9 cellular contexts compared by ENCODE assay signal in genomic region chr11:2156416-2157182, GRCh38. TPM values are rescaled to one million over a fixed set of nuclear protein-coding genes. Genes with fewer than 3 reads are reported as not detected.
A peak's percentile ranks its signal among the peaks of the same experiment; 100 is the strongest.
DNase-seq lines count a peak whose midpoint lies in the region; ATAC-seq and TF ChIP-seq lines count a peak whose summit lies in the region.
"Had no signal": no experiment of that assay in that cellular context is flagged by ENCODE, and none has a peak within 500 bp of the region (broad histone marks: within the 10 kb centered on the region; RNA-seq: fewer than 3 reads in every experiment).

No MANE protein-coding gene starts in this region.

- no peak overlapping the region for H3K4me3 ChIP-seq in BJ (ENCODE audit: low read depth, low read length)
- no peak overlapping the region for H3K4me3 ChIP-seq in SJCRH30

- H4K20me1 ChIP-seq in H9 (ENCODE audit: control insufficient read depth, insufficient read depth, insufficient read length): no peaks in the 10 kb centered on the region

- H3K79me2 ChIP-seq in H9 (ENCODE audit: insufficient read depth, low read length): no peaks in the 10 kb centered on the region

- H2BK15ac ChIP-seq in H9 (ENCODE audit: low read depth, low read length): no peak overlapping the region

- no peak overlapping the region for H3T11ph ChIP-seq in H9 (ENCODE audit: low read length)

- no peak overlapping the region for H3K9ac ChIP-seq in H9 (ENCODE audit: extremely low read depth, insufficient read length, low read length)

- WGBS in H9 (ENCODE audit: extremely low coverage, insufficient read length, low lambda C conversion rate): no CpG with 5 or more reads among the region's 19 CpGs

- H3K4me1 Mint-ChIP-seq in H9 (no peaks in the 10 kb centered on the region; a peak in 1 of 4 replicates), progenitor cell of endocrine pancreas (ENCODE audit: low read depth) (no peaks in the 10 kb centered on the region)
- peaks cover 5% of the 10 kb centered on the region for H3K4me1 Mint-ChIP-seq in activated naive CD8-positive, alpha-beta T cell treated with anti-CD3 and anti-CD28 coated beads for 36 hours

- no peak overlapping the region for H3K4me3 Mint-ChIP-seq in H9
- no peak overlapping the region for H3K4me3 Mint-ChIP-seq in activated naive CD8-positive, alpha-beta T cell treated with anti-CD3 and anti-CD28 coated beads for 36 hours
- H3K4me3 Mint-ChIP-seq in progenitor cell of endocrine pancreas (ENCODE audit: low read depth): no peak overlapping the region

- H3K9me3 ChIP-seq in H9 (ENCODE audit: control insufficient read depth, low read depth, low read length) (no peaks in the 10 kb centered on the region), SJCRH30 (replicated peaks) (no peaks in the 10 kb centered on the region)

- H4K8ac ChIP-seq in H9 (replicated peaks; ENCODE audit: insufficient read length, low read depth, low read length): no peak overlapping the region

- POLR2A ChIA-PET in BJ (lab: Charles Lee): no interaction called here

- H3K4ac ChIP-seq in H9 (ENCODE audit: low read depth, low read length): no peak overlapping the region

- no peak overlapping the region for H4K91ac ChIP-seq in H9 (ENCODE audit: insufficient read length, low read depth, low read length)

- H3K9me3 Mint-ChIP-seq in H9 (no peaks in the 10 kb centered on the region), progenitor cell of endocrine pancreas (ENCODE audit: low read depth) (no peaks in the 10 kb centered on the region)
- H3K9me3 Mint-ChIP-seq in activated naive CD8-positive, alpha-beta T cell treated with anti-CD3 and anti-CD28 coated beads for 36 hours: no peaks in the 10 kb centered on the region

- CTCF ChIA-PET in BJ (lab: Yijun Ruan, JAX): interaction anchor here (0.6 to 21.8 kb wide), 31 partner anchors 10 to 504 kb away, joined by 3 to 1066 read pairs (median 4); partner anchors contain the start of gene SYT8

- no peak overlapping the region for H3K27ac Mint-ChIP-seq in H9
- H3K27ac Mint-ChIP-seq in activated naive CD8-positive, alpha-beta T cell treated with anti-CD3 and anti-CD28 coated beads for 36 hours: no peak overlapping the region
- H3K27ac Mint-ChIP-seq in progenitor cell of endocrine pancreas: no peak overlapping the region

- H3K23ac ChIP-seq in H9 (ENCODE audit: insufficient read length, low read depth, low read length): no peak overlapping the region

- H3K27ac ChIP-seq in H9 (ENCODE audit: insufficient read length, low read depth, low read length) (no peak overlapping the region), SJCRH30 (peak overlapping the region; percentile 24; the same call in 1 of the 2 replicates)

- no peak overlapping the region for H2BK12ac ChIP-seq in H9 (ENCODE audit: insufficient read length, low read depth, low read length)

- H3K4me2 ChIP-seq in H9 (ENCODE audit: insufficient read depth, insufficient read length, low read length): no peak overlapping the region

- no peak overlapping the region for H3K18ac ChIP-seq in H9 (ENCODE audit: insufficient read length, low read depth, low read length)

- H2AK5ac ChIP-seq in H9 (ENCODE audit: insufficient read length, low read length): no peak overlapping the region

- TF ChIP-seq CTCF in BJ (IDR thresholded peaks at IDR 0.05; ENCODE audit: insufficient read depth, low read depth, low read length) (peak; percentile 84), H9 (conservative IDR thresholded peaks at IDR 0.05) (peak; percentile 87), progenitor cell of endocrine pancreas (IDR thresholded peaks at IDR 0.05; ENCODE audit: unreplicated experiment) (peak; percentile 86)

- no peak overlapping the region for H2BK5ac ChIP-seq in H9 (ENCODE audit: insufficient read length, low read length)

- no peak overlapping the region for H3K56ac ChIP-seq in H9 (ENCODE audit: insufficient read length, low read depth, low read length)

- H4K5ac ChIP-seq in H9 (ENCODE audit: insufficient read length, low read depth, low read length): no peak overlapping the region

- H3K36me3 Mint-ChIP-seq in H9 (ENCODE audit: insufficient read depth in 1 of 3, low read depth in 3 of 3) (no peaks in the 10 kb centered on the region), progenitor cell of endocrine pancreas (ENCODE audit: insufficient read depth) (no peaks in the 10 kb centered on the region)
- H3K36me3 Mint-ChIP-seq in activated naive CD8-positive, alpha-beta T cell treated with anti-CD3 and anti-CD28 coated beads for 36 hours: no peaks in the 10 kb centered on the region

- no peak overlapping the region for H2BK120ac ChIP-seq in H9 (ENCODE audit: low read depth, low read length, poor library complexity, severe bottlenecking)

- H3K79me1 ChIP-seq in H9 (ENCODE audit: insufficient read depth, low read depth, low read length, poor library complexity, severe bottlenecking): no peaks in the 10 kb centered on the region

- DNase-seq in BJ (ENCODE audit: low read depth) (no peak), H9 (peak; percentile 81), SJCRH30 (peak; percentile 83 to 90), Right ventricle myocardium inferior (ENCODE audit: missing footprints) (no peak), progenitor cell of endocrine pancreas (ENCODE audit: low spot score, unreplicated experiment) (peak; percentile 88)
- peak; percentile 53 for DNase-seq in activated naive CD8-positive, alpha-beta T cell treated with anti-CD3 and anti-CD28 coated beads for 36 hours

- H3K27me3 ChIP-seq in BJ (ENCODE audit: control insufficient read depth, insufficient read depth, low read length): no peaks in the 10 kb centered on the region; the same call in 1 of the 2 replicates
- H3K27me3 ChIP-seq in H9 (ENCODE audit: insufficient read depth, low read length): no peaks in the 10 kb centered on the region
- H3K27me3 ChIP-seq in SJCRH30: no peaks in the 10 kb centered on the region

- ATAC-seq in Right ventricle myocardium inferior (peak; percentile 54), HG02759 (IDR thresholded peaks at IDR 0.05; ENCODE audit: unreplicated experiment) (no peak), GM18909 (IDR thresholded peaks at IDR 0.05; ENCODE audit: poor library complexity, unreplicated experiment) (no peak)

- H3K14ac ChIP-seq in H9 (ENCODE audit: insufficient read depth, low read length): no peak overlapping the region

- intact Hi-C loops in Right ventricle myocardium inferior (cut with DNase I): loop anchor here (2.0 kb wide), 2 partner anchors 464 to 504 kb away; no protein-coding TSS in a partner anchor

- H3K4me1 ChIP-seq in H9 (ENCODE audit: insufficient read depth, low read length) (no peaks in the 10 kb centered on the region), SJCRH30 (peaks cover 11% of the 10 kb centered on the region)

- peaks cover 7% of the 10 kb centered on the region for H3K27me3 Mint-ChIP-seq in H9 (ENCODE audit: low read depth)
- H3K27me3 Mint-ChIP-seq in activated naive CD8-positive, alpha-beta T cell treated with anti-CD3 and anti-CD28 coated beads for 36 hours: no peaks in the 10 kb centered on the region
- H3K27me3 Mint-ChIP-seq in progenitor cell of endocrine pancreas: peaks cover 4% of the 10 kb centered on the region

- no peak overlapping the region for H2BK20ac ChIP-seq in H9 (ENCODE audit: low read depth, low read length, poor library complexity, severe bottlenecking)

- H2AFZ ChIP-seq in H9 (ENCODE audit: low read length): no peak overlapping the region

- H3K36me3 ChIP-seq in BJ (ENCODE audit: control insufficient read depth, insufficient read depth, low read length): no peaks in the 10 kb centered on the region
- H3K36me3 ChIP-seq in SJCRH30: no peaks in the 10 kb centered on the region

- no peaks in the 10 kb centered on the region for H3K23me2 ChIP-seq in H9 (ENCODE audit: insufficient read length, low read depth, low read length, poor library complexity, severe bottlenecking)

RNA-seq across cellular contexts. Expression of gene INS, which starts 4.4 kb away (rescaled TPM):
- polyA plus RNA-seq in BJ (2011; rRNA removed): not detected in 2 replicates
- polyA minus RNA-seq in BJ (2011; rRNA and poly(A)+ RNA removed): not detected in 2 replicates
- total RNA-seq in H9 (2021) (not detected in 2 replicates), Right ventricle myocardium inferior (not detected), progenitor cell of endocrine pancreas (68.7 and 75.2 TPM in 2 replicates)
- not detected in 2 replicates for total RNA-seq in SJCRH30 (2014; rRNA removed; shearing (Covaris generic))
- not detected for total RNA-seq in activated naive CD8-positive, alpha-beta T cell treated with anti-CD3 and anti-CD28 coated beads for 36 hours
- total RNA-seq: renal cortical epithelial cell had no signal

RNA-seq across cellular contexts. Expression of gene TH, which starts 15.0 kb away (rescaled TPM):
- not detected in 2 replicates for polyA plus RNA-seq in BJ (2011; rRNA removed)
- not detected in 2 replicates for polyA minus RNA-seq in BJ (2011; rRNA and poly(A)+ RNA removed)
- total RNA-seq in H9 (2021) (not detected in 2 replicates), Right ventricle myocardium inferior (not detected), progenitor cell of endocrine pancreas (0.53 and 1.1 TPM in 2 replicates)
- total RNA-seq in SJCRH30 (2014; rRNA removed; shearing (Covaris generic)): not detected in 2 replicates
- not detected for total RNA-seq in activated naive CD8-positive, alpha-beta T cell treated with anti-CD3 and anti-CD28 coated beads for 36 hours

RNA-seq across cellular contexts. Expression of gene IGF2, which starts 17.4 kb away (rescaled TPM):
- 20.3 and 20.4 TPM in 2 replicates for polyA plus RNA-seq in BJ (2011; rRNA removed)
- 32.1 and 98.2 TPM in 2 replicates for polyA minus RNA-seq in BJ (2011; rRNA and poly(A)+ RNA removed)
- 2.8 and 3.1 TPM in 2 replicates for total RNA-seq in H9 (2021)
- total RNA-seq in SJCRH30 (2014; rRNA removed; shearing (Covaris generic)): 513 and 574 TPM in 2 replicates
- total RNA-seq in activated naive CD8-positive, alpha-beta T cell treated with anti-CD3 and anti-CD28 coated beads for 36 hours: under 1 TPM; 0.06 to 0.08 TPM
- total RNA-seq in Right ventricle myocardium inferior: 80.9 TPM
- total RNA-seq in progenitor cell of endocrine pancreas: 4,678 and 5,100 TPM in 2 replicates

Comparison
In these comparisons a context has a peak if more than half of its experiments do, and no peak if none do; other contexts are left out.
1. DNase-seq: peak in H9 (single experiment), SJCRH30 (2 of 2), activated naive CD8-positive, alpha-beta T cell treated with anti-CD3 and anti-CD28 coated beads for 36 hours (single experiment) and progenitor cell of endocrine pancreas (single experiment); none in BJ (single experiment) and Right ventricle myocardium inferior (single experiment).
2. RNA of gene INS, which starts 4.4 kb away (total RNA-seq): 68.7 to 75.2 TPM in progenitor cell of endocrine pancreas; not detected in H9, not detected in SJCRH30, not detected in activated naive CD8-positive, alpha-beta T cell treated with anti-CD3 and anti-CD28 coated beads for 36 hours and not detected in Right ventricle myocardium inferior (single experiment); every median in the first group is over 10 times any median in the second.
3. RNA of gene IGF2, which starts 17.4 kb away (total RNA-seq): 4,678 to 5,100 TPM in progenitor cell of endocrine pancreas, 513 to 574 TPM in SJCRH30 and 80.9 TPM in Right ventricle myocardium inferior (single experiment); 2.8 to 3.1 TPM in H9 and 0.06 to 0.08 TPM in activated naive CD8-positive, alpha-beta T cell treated with anti-CD3 and anti-CD28 coated beads for 36 hours; every median in the first group is over 10 times any median in the second.
4. Peak in every context shown above with its lines, with median percentiles within 50 percentile points of each other: CTCF ChIP-seq.